26 cellular contexts compared by ENCODE assay signal in genomic region chr17:75729351-75729750, GRCh38.
"Had no signal": no experiment of that assay in that cellular context is flagged by ENCODE, and none has a peak within 500 bp of the region (broad histone marks: within the 10 kb centered on the region; RNA-seq: fewer than 3 reads in every experiment).

No MANE protein-coding gene starts in this region.

- DNase-seq: dorsolateral prefrontal cortex; effector CD4-positive, alpha-beta T cell; hypothalamus; immature natural killer cell; islet precursor cell; left cardiac atrium; mesenchymal stem cell; mucosa of descending colon; naive B cell; stimulated activated CD4-positive, alpha-beta T cell treated with anti-CD3 and anti-CD28 coated beads, Interleukin-12 subunit alpha, Interleukin-12 subunit beta, amount 100 ng/mL, for 4 hours; stimulated activated CD4-positive, alpha-beta T cell treated with anti-CD3 and anti-CD28 coated beads, Interleukin-1b, Interleukin-23, amount 100 ng/mL, for 48 hours; stimulated activated CD4-positive, alpha-beta T cell treated with anti-CD3 and anti-CD28 coated beads, Interleukin-4, amount 100 ng/mL, for 1 hour; stimulated activated CD8-positive, alpha-beta memory T cell treated with anti-CD3 and anti-CD28 coated beads, Interleukin-4, amount 100 ng/mL, for 48 hours; stimulated activated naive CD4-positive, alpha-beta T cell treated with Interleukin-2 at 50 U/mL for 16 hours; stomach; thyroid gland; trophoblast cell had no signal

- H3K9me3 Mint-ChIP-seq: immature natural killer cell; mesothelial cell of epicardium; naive B cell; natural killer cell treated with Interleukin-12 subunit alpha and Interleukin-12 subunit beta and Interleukin-15 and Interleukin-18, amount 100 ng/mL, for 72 hours; neural crest cell had no signal

- H3K27me3 Mint-ChIP-seq: natural killer cell treated with Interleukin-12 subunit alpha and Interleukin-12 subunit beta and Interleukin-15 and Interleukin-18, amount 100 ng/mL, for 72 hours; progenitor cell of endocrine pancreas had no signal

- H3K9me3 ChIP-seq: left lung, mucosa of descending colon, neutrophil, stomach, thyroid gland, vagina had no signal

- H3K36me3 Mint-ChIP-seq: immature natural killer cell; naive B cell; natural killer cell treated with Interleukin-12 subunit alpha and Interleukin-12 subunit beta and Interleukin-15 and Interleukin-18, amount 100 ng/mL, for 72 hours had no signal

- H3K27ac ChIP-seq: left lung, neutrophil, parathyroid adenoma, stomach, thyroid gland, vagina had no signal

- ATAC-seq: left cardiac atrium; left lung; mucosa of descending colon; natural killer cell treated with Interleukin-12 subunit alpha and Interleukin-12 subunit beta and Interleukin-15 and Interleukin-18, amount 100 ng/mL, for 72 hours; sciatic nerve had no signal

- H3K27me3 ChIP-seq: dorsolateral prefrontal cortex, left lung, neutrophil, thyroid gland, vagina had no signal

- H3K4me1 Mint-ChIP-seq: immature natural killer cell, mesothelial cell of epicardium, neural crest cell had no signal

- H3K27ac Mint-ChIP-seq: immature natural killer cell; mesothelial cell of epicardium; naive B cell; natural killer cell treated with Interleukin-12 subunit alpha and Interleukin-12 subunit beta and Interleukin-15 and Interleukin-18, amount 100 ng/mL, for 72 hours; progenitor cell of endocrine pancreas had no signal

- H3K4me3 Mint-ChIP-seq: immature natural killer cell; mesothelial cell of epicardium; naive B cell; natural killer cell treated with Interleukin-12 subunit alpha and Interleukin-12 subunit beta and Interleukin-15 and Interleukin-18, amount 100 ng/mL, for 72 hours; neural crest cell had no signal
